Comparison of ENCODE assay signal across 6 cellular contexts in the genomic region with DNA sequence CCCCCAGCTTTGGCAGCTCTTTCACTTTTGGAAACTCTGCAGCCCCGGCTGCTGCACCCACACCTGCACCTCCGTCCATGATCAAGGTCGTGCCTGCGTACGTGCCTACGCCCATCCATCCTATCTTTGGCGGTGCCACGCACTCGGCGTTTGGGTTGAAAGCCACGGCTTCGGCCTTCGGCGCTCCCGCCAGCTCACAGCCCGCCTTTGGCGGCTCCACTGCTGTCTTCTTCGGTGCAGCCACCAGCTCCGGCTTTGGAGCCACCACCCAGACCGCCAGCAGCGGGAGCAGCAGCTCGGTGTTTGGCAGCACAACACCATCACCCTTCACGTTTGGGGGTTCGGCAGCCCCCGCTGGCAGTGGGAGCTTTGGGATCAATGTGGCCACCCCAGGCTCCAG. TPM values are rescaled to one million over a fixed set of nuclear protein-coding genes. Genes with fewer than 3 reads are reported as not detected.
"Had no signal": no experiment of that assay in that cellular context is flagged by ENCODE, and none has a peak within 500 bp of the region (broad histone marks: within the 10 kb centered on the region; RNA-seq: fewer than 3 reads in every experiment).

No MANE protein-coding gene starts in this region.

RNA-seq across cellular contexts. Expression of a gene that starts 26.3 kb away (rescaled TPM):
- total RNA-seq: cerebellum, esophagus mucosa, fibroblast of lung, fibroblast of villous mesenchyme, frontal cortex had no signal
- polyA plus RNA-seq: fibroblast of lung, keratinocyte had no signal
